ENCODE assay signal across 36 cellular contexts in genomic region chr1:217379338-217379737, GRCh38.
"Had no signal": no experiment of that assay in that cellular context is flagged by ENCODE, and none has a peak within 500 bp of the region (broad histone marks: within the 10 kb centered on the region; RNA-seq: fewer than 3 reads in every experiment).

No MANE protein-coding gene starts in this region.

- H3K4me3 ChIP-seq: MG63 had no signal

- H3K36me3 ChIP-seq: MG63 had no signal

- H3K4me2 ChIP-seq: KMS-11 had no signal

- H3K27me3 ChIP-seq: MG63 had no signal

- DNase-seq: Karpas-422, Kasumi-1, MG63, MM.1S, MV-4-11, NCI-H1048, NCI-H1092, NCI-H1092 treated with DMSO at 0.1 percent for 48 hours, NCI-H1105, NCI-H1105 treated with DMSO at 0.1 percent for 48 hours, NCI-H1417, NCI-H1417 treated with DMSO at 0.1 percent for 48 hours, NCI-H1436, NCI-H1436 treated with DMSO at 0.1 percent for 48 hours, NCI-H146, NCI-H1694, NCI-H1694 treated with DMSO at 0.1 percent for 48 hours, NCI-H187, NCI-H187 treated with DMSO at 0.1 percent for 48 hours, NCI-H1930, NCI-H2029, NCI-H2029 treated with DMSO at 0.1 percent for 48 hours, NCI-H2081, NCI-H2081 treated with DMSO at 0.1 percent for 48 hours, NCI-H2107, NCI-H2171, NCI-H2171 treated with DMSO at 0.1 percent for 48 hours, NCI-H2227 treated with DMSO at 0.1 percent for 48 hours, NCI-H226, NCI-H345, NCI-H446, NCI-H446 treated with DMSO at 0.1 percent for 48 hours, NCI-H510A, NCI-H510A treated with DMSO at 0.1 percent for 48 hours, NCI-H524 had no signal

- H3K9ac ChIP-seq: KMS-11 had no signal

- H3K27ac ChIP-seq: KMS-11 had no signal
